In the genomic region with DNA sequence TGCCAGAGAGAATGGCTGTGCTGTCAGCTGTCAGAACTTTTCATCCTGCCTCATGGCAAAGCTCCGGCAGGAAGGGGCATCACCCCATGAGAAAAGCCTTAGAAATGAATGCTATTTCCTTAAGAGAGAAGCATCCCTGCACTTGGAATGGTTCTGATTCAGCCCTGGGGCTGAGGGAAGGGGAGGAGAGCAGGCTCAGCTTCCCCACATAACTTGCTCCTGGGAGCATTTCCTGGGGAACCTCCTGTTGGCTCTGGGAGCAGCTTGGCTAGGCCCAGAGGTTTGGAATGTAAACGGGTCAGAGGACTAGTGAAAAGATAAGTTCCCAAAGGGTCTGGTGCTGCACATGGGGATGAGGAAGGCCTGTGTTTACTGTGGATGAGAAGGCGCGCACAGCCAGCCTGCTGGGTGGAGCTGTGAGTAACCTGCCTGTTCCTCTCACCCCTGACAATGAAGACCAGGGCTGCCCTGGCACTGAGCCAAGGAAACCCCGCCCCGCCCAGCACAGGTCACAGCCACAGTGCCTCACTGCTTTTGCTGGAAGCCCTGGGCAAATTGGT, we compare ENCODE assay signal across 8 cellular contexts. TPM values are rescaled to one million over a fixed set of nuclear protein-coding genes. Genes with fewer than 3 reads are reported as not detected.
DNase-seq lines count a peak whose midpoint lies in the region; ATAC-seq, FAIRE-seq and TF ChIP-seq lines count a peak whose summit lies in the region.

No MANE protein-coding gene starts in this region.

- FAIRE-seq in H54 (lab: Jason Lieb, UNC): peak; percentile 36

- H3K27ac Mint-ChIP-seq in activated CD8-positive, alpha-beta memory T cell treated with anti-CD3 and anti-CD28 coated beads, Interleukin-2, amount 10 ng/mL, durations not matched to agents 7 days and 5 days: no peak overlapping the region
- H3K27ac Mint-ChIP-seq in osteocyte (ENCODE audit: unreplicated experiment): peak overlapping the region; percentile 91
- H3K27ac Mint-ChIP-seq in progenitor cell of endocrine pancreas: no peak overlapping the region

- H3K27me3 ChIP-seq in esophagus squamous epithelium: peaks cover 0 to 17% (median 0%) of the 10 kb centered on the region in 4 donors

- H3K9me3 Mint-ChIP-seq in activated CD8-positive, alpha-beta memory T cell treated with anti-CD3 and anti-CD28 coated beads, Interleukin-2, amount 10 ng/mL, durations not matched to agents 7 days and 5 days (ENCODE audit: low read depth): no peaks in the 10 kb centered on the region
- no peaks in the 10 kb centered on the region for H3K9me3 Mint-ChIP-seq in osteocyte (ENCODE audit: unreplicated experiment)
- H3K9me3 Mint-ChIP-seq in progenitor cell of endocrine pancreas (ENCODE audit: low read depth): no peaks in the 10 kb centered on the region

- no peaks in the 10 kb centered on the region for H3K36me3 Mint-ChIP-seq in activated CD8-positive, alpha-beta memory T cell treated with anti-CD3 and anti-CD28 coated beads, Interleukin-2, amount 10 ng/mL, durations not matched to agents 7 days and 5 days
- H3K36me3 Mint-ChIP-seq in osteocyte (ENCODE audit: unreplicated experiment) (no peaks in the 10 kb centered on the region), progenitor cell of endocrine pancreas (ENCODE audit: insufficient read depth) (no peaks in the 10 kb centered on the region)

- H3K4me1 Mint-ChIP-seq in activated CD8-positive, alpha-beta memory T cell treated with anti-CD3 and anti-CD28 coated beads, Interleukin-2, amount 10 ng/mL, durations not matched to agents 7 days and 5 days: peaks cover 7% of the 10 kb centered on the region
- H3K4me1 Mint-ChIP-seq in osteocyte (ENCODE audit: unreplicated experiment) (peaks cover 62% of the 10 kb centered on the region), progenitor cell of endocrine pancreas (ENCODE audit: low read depth) (peaks cover 7% of the 10 kb centered on the region)

- H3K4me3 ChIP-seq in esophagus squamous epithelium: peak overlapping the region in 3 of 4 donors; percentile 36 to 67 (median 51)

- peaks cover 21% of the 10 kb centered on the region for H3K27me3 Mint-ChIP-seq in activated CD8-positive, alpha-beta memory T cell treated with anti-CD3 and anti-CD28 coated beads, Interleukin-2, amount 10 ng/mL, durations not matched to agents 7 days and 5 days
- H3K27me3 Mint-ChIP-seq in osteocyte (ENCODE audit: unreplicated experiment) (no peaks in the 10 kb centered on the region), progenitor cell of endocrine pancreas (peaks cover 10% of the 10 kb centered on the region)

- peaks cover 0 to 16% (median 0%) of the 10 kb centered on the region in 3 donors for H3K36me3 ChIP-seq in esophagus squamous epithelium

- H3K4me1 ChIP-seq in esophagus squamous epithelium: peaks cover 8 to 47% (median 16%) of the 10 kb centered on the region in 3 donors

- no peaks in the 10 kb centered on the region for H3K9me3 ChIP-seq in esophagus squamous epithelium

- peak; percentile 57 for ATAC-seq in activated CD8-positive, alpha-beta memory T cell treated with anti-CD3 and anti-CD28 coated beads, Interleukin-2, amount 10 ng/mL, durations not matched to agents 7 days and 5 days

- DNase-seq in H54 (ENCODE audit: insufficient read length, low spot score): peak; percentile 92
- peak; percentile 90 for DNase-seq in NCI-H345 (lab: John Stamatoyannopoulos, UW)
- DNase-seq in activated CD8-positive, alpha-beta memory T cell treated with anti-CD3 and anti-CD28 coated beads, Interleukin-2, amount 10 ng/mL, durations not matched to agents 7 days and 5 days: peak; percentile 68
- no peak for DNase-seq in esophagus squamous epithelium (lab: John Stamatoyannopoulos, UW)
- peak; percentile 88 for DNase-seq in osteocyte (ENCODE audit: extremely low spot score, unreplicated experiment)
- no peak for DNase-seq in GM19238 (ENCODE audit: insufficient read length, low spot score)
- DNase-seq in globus pallidus (ENCODE audit: low spot score): no peak
- DNase-seq in progenitor cell of endocrine pancreas (ENCODE audit: low spot score, unreplicated experiment): no peak

- CTCF ChIA-PET in activated CD8-positive, alpha-beta memory T cell treated with anti-CD3 and anti-CD28 coated beads, Interleukin-2, amount 10 ng/mL, durations not matched to agents 7 days and 5 days (lab: Charles Lee): interaction anchor here (1.2 to 2.0 kb wide), 2 partner anchors 211 to 213 kb away, joined by 4 to 8 read pairs; no protein-coding TSS in a partner anchor

- no peak overlapping the region for H3K4me3 Mint-ChIP-seq in activated CD8-positive, alpha-beta memory T cell treated with anti-CD3 and anti-CD28 coated beads, Interleukin-2, amount 10 ng/mL, durations not matched to agents 7 days and 5 days
- H3K4me3 Mint-ChIP-seq in osteocyte (ENCODE audit: unreplicated experiment) (no peak overlapping the region), progenitor cell of endocrine pancreas (ENCODE audit: low read depth) (no peak overlapping the region)

- H3K27ac ChIP-seq in esophagus squamous epithelium: peak overlapping the region; percentile 67 to 88 (median 84)

- WGBS in esophagus squamous epithelium, 2 donors: 17 to 20% methylated on average over 2 of the region's 6 CpGs

- TF ChIP-seq CTCF in esophagus squamous epithelium (IDR thresholded peaks at IDR 0.05): no peak
- no peak for TF ChIP-seq CTCF in osteocyte (IDR thresholded peaks at IDR 0.05)
- TF ChIP-seq CTCF in progenitor cell of endocrine pancreas (IDR thresholded peaks at IDR 0.05; ENCODE audit: unreplicated experiment): no peak

- intact Hi-C loops in esophagus squamous epithelium (cut with DNase I): no loop called here

- TF ChIP-seq POLR2A in H54 (IDR thresholded peaks at IDR 0.05; ENCODE audit: low read depth, low read length): no peak
- no peak for TF ChIP-seq POLR2A in esophagus squamous epithelium (IDR thresholded peaks at IDR 0.05)

RNA-seq across cellular contexts. Expression of gene PRELP, which starts 5.0 kb away (rescaled TPM):
- not detected for total RNA-seq in activated CD8-positive, alpha-beta memory T cell treated with anti-CD3 and anti-CD28 coated beads, Interleukin-2, amount 10 ng/mL, durations not matched to agents 7 days and 5 days
- total RNA-seq in esophagus squamous epithelium (10 to 100 TPM in 2 of 4 donors, 1 to 10 TPM in 2; 2.2 to 71.0 (median 9.1) TPM), osteocyte (0.94 and 1.0 TPM in 2 replicates), progenitor cell of endocrine pancreas (0.04 and 0.14 TPM in 2 replicates)

RNA-seq across cellular contexts. Expression of gene OPTC, which starts 13.3 kb away (rescaled TPM):
- not detected for total RNA-seq in activated CD8-positive, alpha-beta memory T cell treated with anti-CD3 and anti-CD28 coated beads, Interleukin-2, amount 10 ng/mL, durations not matched to agents 7 days and 5 days
- total RNA-seq in esophagus squamous epithelium (not detected), osteocyte (not detected in 2 replicates), progenitor cell of endocrine pancreas (not detected in 2 replicates)

Comparison
In these comparisons a context has a peak if more than half of its experiments do, and no peak if none do; other contexts are left out.
1. DNase-seq: peak in H54 (single experiment), NCI-H345 (single experiment), activated CD8-positive, alpha-beta memory T cell treated with anti-CD3 and anti-CD28 coated beads, Interleukin-2, amount 10 ng/mL, durations not matched to agents 7 days and 5 days (single experiment) and osteocyte (single experiment); none in esophagus squamous epithelium (single experiment), GM19238 (single experiment), globus pallidus (single experiment) and progenitor cell of endocrine pancreas (single experiment).